7 cellular contexts compared by ENCODE assay signal in genomic region chr19:29578349-29578748, GRCh38. TPM values are rescaled to one million over a fixed set of nuclear protein-coding genes. Genes with fewer than 3 reads are reported as not detected.
"Had no signal": no experiment of that assay in that cellular context is flagged by ENCODE, and none has a peak within 500 bp of the region (broad histone marks: within the 10 kb centered on the region; RNA-seq: fewer than 3 reads in every experiment).

No MANE protein-coding gene starts in this region.

- FAIRE-seq: G401.6, GM12878, GM12891, GM18507, GM19239 had no signal

- H3K4me3 ChIP-seq: GM12878 had no signal

- DNase-seq: GDM1, GF-D8 had no signal

RNA-seq across cellular contexts. Expression of gene VSTM2B, which starts 52.6 kb away (rescaled TPM):
- total RNA-seq: GM12878 had no signal
- polyA plus RNA-seq: GM12878 had no signal
